Comparison of ENCODE assay signal across 9 cellular contexts in the genomic region with DNA sequence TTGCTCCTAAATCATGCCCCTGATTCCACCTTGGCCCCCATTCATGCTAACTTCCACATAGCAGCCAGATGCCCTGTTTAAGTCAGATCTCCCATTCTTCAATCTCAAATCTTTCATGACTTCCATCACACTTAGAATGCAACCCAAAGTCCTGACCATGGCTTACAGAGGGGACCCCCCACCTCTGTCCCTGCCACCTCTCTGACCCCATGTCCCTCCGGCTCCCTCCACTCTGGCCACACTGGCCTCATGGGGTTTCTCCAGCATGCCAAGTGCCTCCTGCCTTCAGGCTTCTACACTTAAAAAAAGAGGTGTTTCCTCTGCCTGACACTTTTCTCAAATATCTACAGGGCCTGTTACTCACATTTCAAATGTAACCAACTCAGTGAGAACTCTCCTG.
"Had no signal": no experiment of that assay in that cellular context is flagged by ENCODE, and none has a peak within 500 bp of the region (broad histone marks: within the 10 kb centered on the region; RNA-seq: fewer than 3 reads in every experiment).

No MANE protein-coding gene starts in this region.

- H3K27ac Mint-ChIP-seq: GM23338, HFFc6 had no signal

- H3K4me1 ChIP-seq: HAP-1 had no signal

- H3K4me1 Mint-ChIP-seq: GM23338, H9 had no signal

- H3K27ac ChIP-seq: GM23248 had no signal

- H3K4me3 Mint-ChIP-seq: GM23338, H9, HFFc6 had no signal

- H3K4me3 ChIP-seq: GM23248, GM23338, HAP-1 had no signal

- H3K9me3 ChIP-seq: HAP-1 had no signal

- H3K36me3 ChIP-seq: HAP-1 had no signal

- ATAC-seq: GM23338, HCT116 had no signal

- DNase-seq: GM23248, GOT3, H7, H9, HCEC 1CT, HFFc6 had no signal
